In genomic region chr19:867301-867793, GRCh38 we compare ENCODE assay signal across 2 cellular contexts.
A peak's percentile ranks its signal among the peaks of the same experiment; 100 is the strongest.
TF ChIP-seq lines count a peak whose summit lies in the region.

No MANE protein-coding gene starts in this region.

TF ChIP-seq in A549, 52 proteins besides CTCF, POLR2A, EP300 and RAD21:
- TF ChIP-seq ZFP36 (IDR thresholded peaks at IDR 0.05; ENCODE audit: borderline replicate concordance, partially characterized antibody) (no peak), HDAC2 (IDR thresholded peaks at IDR 0.05) (no peak), FOXS1 (CRISPR knock-in tag; IDR thresholded peaks at IDR 0.05) (no peak), RFX5 (IDR thresholded peaks at IDR 0.05) (no peak), HOXB13 (CRISPR knock-in tag; IDR thresholded peaks at IDR 0.05; ENCODE audit: low read depth) (no peak), JUNB (IDR thresholded peaks at IDR 0.05) (no peak), REST (IDR thresholded peaks at IDR 0.05) (no peak)
- TF ChIP-seq, protein P1, sequence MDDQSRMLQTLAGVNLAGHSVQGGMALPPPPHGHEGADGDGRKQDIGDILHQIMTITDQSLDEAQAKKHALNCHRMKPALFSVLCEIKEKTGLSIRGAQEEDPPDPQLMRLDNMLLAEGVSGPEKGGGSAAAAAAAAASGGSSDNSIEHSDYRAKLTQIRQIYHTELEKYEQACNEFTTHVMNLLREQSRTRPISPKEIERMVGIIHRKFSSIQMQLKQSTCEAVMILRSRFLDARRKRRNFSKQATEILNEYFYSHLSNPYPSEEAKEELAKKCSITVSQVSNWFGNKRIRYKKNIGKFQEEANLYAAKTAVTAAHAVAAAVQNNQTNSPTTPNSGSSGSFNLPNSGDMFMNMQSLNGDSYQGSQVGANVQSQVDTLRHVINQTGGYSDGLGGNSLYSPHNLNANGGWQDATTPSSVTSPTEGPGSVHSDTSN (IDR thresholded peaks at IDR 0.05) = peak; percentile 40; the same call in 1 of the 2 replicates

TF ChIP-seq in HepG2, 621 proteins besides CTCF, POLR2A, EP300 and RAD21:
- TF ChIP-seq SRSF1 (optimal IDR thresholded peaks at IDR 0.05; ENCODE audit: low read depth, low read length) (peak; percentile 35), ZNF263 (CRISPR knock-in tag; IDR thresholded peaks at IDR 0.05) (no peak), AGO1 (IDR thresholded peaks at IDR 0.05; ENCODE audit: low read depth, low read length, poor library complexity, severe bottlenecking) (peak; percentile 4), CAMTA2 (CRISPR knock-in tag; IDR thresholded peaks at IDR 0.05; ENCODE audit: borderline replicate concordance) (no peak)
